Comparison of ENCODE assay signal across 13 cellular contexts in the genomic region with DNA sequence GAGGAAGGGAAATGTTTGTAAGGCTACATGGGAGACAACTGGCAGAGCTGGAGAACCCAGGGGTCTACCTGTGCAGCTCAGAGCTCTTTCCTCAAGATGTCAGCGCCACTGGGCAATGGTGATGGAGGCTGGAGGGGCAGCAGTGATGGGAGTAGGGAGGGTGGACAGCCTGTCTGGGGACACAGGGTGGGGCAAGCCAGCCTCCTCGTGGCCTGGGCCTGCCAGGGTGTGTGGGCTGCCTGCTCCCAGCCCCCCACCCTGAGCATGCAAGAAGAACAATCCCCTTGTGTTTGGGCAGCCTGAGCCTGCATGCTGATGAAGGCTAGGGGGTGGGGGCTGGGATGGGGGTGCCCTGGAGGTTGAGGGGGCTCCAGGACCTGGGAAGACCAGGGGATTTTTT. TPM values are rescaled to one million over a fixed set of nuclear protein-coding genes. Genes with fewer than 3 reads are reported as not detected.
A peak's percentile ranks its signal among the peaks of the same experiment; 100 is the strongest.
DNase-seq lines count a peak whose midpoint lies in the region; ATAC-seq and TF ChIP-seq lines count a peak whose summit lies in the region.
"Had no signal": no experiment of that assay in that cellular context is flagged by ENCODE, and none has a peak within 500 bp of the region (broad histone marks: within the 10 kb centered on the region; RNA-seq: fewer than 3 reads in every experiment).

No MANE protein-coding gene starts in this region.

- ATAC-seq in Right ventricle myocardium inferior (no peak), aorta (ENCODE audit: low FRiP score) (no peak)

- intact Hi-C loops in Right ventricle myocardium inferior (cut with DNase I) (no loop called here), breast epithelium (cut with DNase I; ENCODE audit: low total_unique reads) (no loop called here), transverse colon (cut with DNase I; ENCODE audit: low total_unique reads) (no loop called here), aorta (cut with DNase I) (no loop called here)

- WGBS in transverse colon (ENCODE audit: low coverage in 1 of 2), 2 donors: 63% methylated on average over 2 of the region's 2 CpGs; no CpG with 5 or more reads in 1 of the 2 donors
- WGBS in aorta, 2 donors: 63% methylated on average over 2 of the region's 2 CpGs

- H3K36me3 ChIP-seq in right atrium auricular region (peaks cover under 1% of the 10 kb centered on the region), breast epithelium (no peaks in the 10 kb centered on the region), muscle layer of colon (ENCODE audit: insufficient read depth, low read length) (peaks cover 3% of the 10 kb centered on the region), transverse colon (no peaks in the 10 kb centered on the region), aorta (ENCODE audit: control insufficient read depth in 1 of 2, insufficient read depth in 2 of 2, low read length in 1 of 2) (no peaks in the 10 kb centered on the region)

- no peak for TF ChIP-seq POLR2A in breast epithelium (IDR thresholded peaks at IDR 0.05)
- no peak for TF ChIP-seq POLR2A in transverse colon (IDR thresholded peaks at IDR 0.05)

- TF ChIP-seq CTCF in right atrium auricular region (IDR thresholded peaks at IDR 0.05): no peak
- no peak for TF ChIP-seq CTCF in breast epithelium (IDR thresholded peaks at IDR 0.05)
- no peak for TF ChIP-seq CTCF in transverse colon (IDR thresholded peaks at IDR 0.05)

- H3K27ac ChIP-seq in right atrium auricular region (peak overlapping the region in 1 of 2 donors; percentile 86), breast epithelium (peak overlapping the region; percentile 21 to 97), muscle layer of colon (ENCODE audit: low read depth, low read length) (peak overlapping the region; percentile 73), transverse colon (peak overlapping the region in 3 of 4 donors; percentile 90 to 97 (median 95)), aorta (ENCODE audit: low read depth in 1 of 2, low read length in 2 of 2) (no peak overlapping the region)
- H3K27ac ChIP-seq: HL-60 had no signal

- H3K4me1 ChIP-seq in right atrium auricular region: peaks cover 0 to 70% of the 10 kb centered on the region in 2 donors
- H3K4me1 ChIP-seq in breast epithelium: peaks cover 15 to 20% of the 10 kb centered on the region in 2 donors
- peaks cover 31% of the 10 kb centered on the region for H3K4me1 ChIP-seq in muscle layer of colon (ENCODE audit: insufficient read depth, low read length)
- H3K4me1 ChIP-seq in transverse colon: peaks cover 9 to 39% (median 24%) of the 10 kb centered on the region in 4 donors
- H3K4me1 ChIP-seq in aorta (ENCODE audit: control insufficient read depth in 1 of 2, insufficient read depth in 2 of 2, low read length in 2 of 2): peaks cover 0 to 2% of the 10 kb centered on the region in 2 donors

- H3K27me3 ChIP-seq in right atrium auricular region (no peaks in the 10 kb centered on the region), breast epithelium (no peaks in the 10 kb centered on the region), muscle layer of colon (ENCODE audit: control insufficient read depth in 1 of 2, insufficient read depth in 2 of 2, low read length in 2 of 2) (no peaks in the 10 kb centered on the region), transverse colon (no peaks in the 10 kb centered on the region), aorta (ENCODE audit: control insufficient read depth in 1 of 2, insufficient read depth in 2 of 2, low read length in 1 of 2) (no peaks in the 10 kb centered on the region)

- H3K9ac ChIP-seq in muscle layer of colon (ENCODE audit: low read length): no peak overlapping the region

- peak; percentile 1 for DNase-seq in Right ventricle myocardium inferior (ENCODE audit: missing footprints)
- DNase-seq in right atrium auricular region (ENCODE audit: low spot score): no peak
- no peak for DNase-seq in breast epithelium (ENCODE audit: low spot score in 2 of 2)
- DNase-seq in transverse colon: no peak
- DNase-seq in aorta: no peak
- no peak for DNase-seq in epidermal melanocyte (ENCODE audit: insufficient read length, low spot score)
- DNase-seq in NCI-H774 (lab: John Stamatoyannopoulos, UW): no peak
- DNase-seq: activated CD4-positive, CD25-positive, alpha-beta regulatory T cell; DMS53; NCI-H510A had no signal

- in situ Hi-C loops in transverse colon (cut with MboI; ENCODE audit: low pct_ligation_motif_present in 1 of 4, low pct_unique_long_range_greater_than_20kb in 1 of 4, low sequenced_read_pairs in 3 of 4): no loop called here

- TF ChIP-seq EP300 in transverse colon (IDR thresholded peaks at IDR 0.05; ENCODE audit: low read depth): no peak

- peak overlapping the region in 1 of 2 donors; percentile 91 for H3K4me3 ChIP-seq in right atrium auricular region
- peak overlapping the region in 2 of 3 donors; percentile 63 to 92 for H3K4me3 ChIP-seq in breast epithelium
- peak overlapping the region in 1 of 2 donors; percentile 90 for H3K4me3 ChIP-seq in muscle layer of colon (ENCODE audit: low read depth in 1 of 2, low read length in 2 of 2)
- no peak overlapping the region for H3K4me3 ChIP-seq in transverse colon
- H3K4me3 ChIP-seq in aorta (ENCODE audit: low read length in 2 of 2): no peak overlapping the region

- H3K9me3 ChIP-seq in right atrium auricular region (no peaks in the 10 kb centered on the region), breast epithelium (no peaks in the 10 kb centered on the region), muscle layer of colon (ENCODE audit: low read length) (no peaks in the 10 kb centered on the region), transverse colon (no peaks in the 10 kb centered on the region), aorta (ENCODE audit: control insufficient read depth, low read length) (no peaks in the 10 kb centered on the region)

RNA-seq across cellular contexts. Expression of gene PCBP4, which starts 1.2 kb away (rescaled TPM):
- total RNA-seq in Right ventricle myocardium inferior (79.8 TPM), right atrium auricular region (100 to 1,000 TPM in 1 of 2 donors, 10 to 100 TPM in 1; 73.8 to 119 TPM), breast epithelium (10 to 100 TPM; 36.2 to 51.8 (median 51.2) TPM), transverse colon (100 to 1,000 TPM in 1 of 4 donors, 10 to 100 TPM in 3; 22.4 to 382 (median 63.6) TPM), aorta (10 to 100 TPM; 58.1 to 63.7 TPM)
- polyA plus RNA-seq in aorta: 100 to 1,000 TPM in 1 of 2 donors, 10 to 100 TPM in 1; 29.4 to 124 TPM

RNA-seq across cellular contexts. Expression of gene ABHD14B, which starts 7.8 kb away (rescaled TPM):
- total RNA-seq in Right ventricle myocardium inferior (13.8 TPM), right atrium auricular region (10 to 100 TPM; 15.6 to 20.9 TPM), breast epithelium (100 to 1,000 TPM in 1 of 3 donors, 10 to 100 TPM in 2; 62.3 to 122 (median 74.3) TPM), transverse colon (100 to 1,000 TPM in 2 of 4 donors, 10 to 100 TPM in 2; 34.4 to 119 (median 99.7) TPM), aorta (10 to 100 TPM; 18.2 to 40.0 TPM)
- polyA plus RNA-seq in aorta: 10 to 100 TPM; 44.2 to 45.3 TPM

RNA-seq across cellular contexts. Expression of gene ABHD14A, which starts 8.8 kb away (rescaled TPM):
- total RNA-seq in Right ventricle myocardium inferior (31.5 TPM), right atrium auricular region (10 to 100 TPM; 21.0 to 31.3 TPM), breast epithelium (10 to 100 TPM; 16.1 to 32.6 (median 17.1) TPM), transverse colon (10 to 100 TPM in 2 of 4 donors, 1 to 10 TPM in 2; 2.0 to 11.3 (median 7.7) TPM), aorta (10 to 100 TPM in 1 of 2 donors, 1 to 10 TPM in 1; 4.7 to 16.0 TPM)
- polyA plus RNA-seq in aorta: 10 to 100 TPM in 1 of 2 donors, 1 to 10 TPM in 1; 9.5 to 23.0 TPM

RNA-seq across cellular contexts. Expression of gene GPR62, which starts 10.8 kb away (rescaled TPM):
- total RNA-seq in Right ventricle myocardium inferior: 0.22 TPM
- under 1 TPM; 0.12 to 0.82 TPM for total RNA-seq in right atrium auricular region
- total RNA-seq in breast epithelium: under 1 TPM in 1 of 3 donors, not detected in 2; 0.16 TPM
- not detected for total RNA-seq in transverse colon
- total RNA-seq in aorta: not detected
- polyA plus RNA-seq in aorta: under 1 TPM in 1 of 2 donors, not detected in 1; 0.15 TPM
- total RNA-seq: dermis microvascular lymphatic vessel endothelial cell had no signal

RNA-seq across cellular contexts. Expression of gene ACY1, which starts 17.3 kb away (rescaled TPM):
- total RNA-seq in Right ventricle myocardium inferior: 32.3 TPM
- total RNA-seq in right atrium auricular region: 10 to 100 TPM; 26.0 to 29.8 TPM
- 10 to 100 TPM; 40.0 to 49.2 (median 46.4) TPM for total RNA-seq in breast epithelium
- total RNA-seq in transverse colon: 100 to 1,000 TPM; 165 to 426 (median 250) TPM
- 10 to 100 TPM in 1 of 2 donors, 1 to 10 TPM in 1; 7.2 to 16.5 TPM for total RNA-seq in aorta
- polyA plus RNA-seq in aorta: 100 to 1,000 TPM in 1 of 2 donors, 10 to 100 TPM in 1; 12.2 to 102 TPM

Comparison
In these comparisons a context has a peak if more than half of its experiments do, and no peak if none do; other contexts are left out.
1. H3K27ac ChIP-seq: peak in breast epithelium (2 of 2), muscle layer of colon (single experiment) and transverse colon (3 of 4); none in aorta (0 of 2).
2. H3K4me3 ChIP-seq: peak in breast epithelium (2 of 3); none in transverse colon (0 of 4) and aorta (0 of 2).